ENCODE assay signal across 10 cellular contexts in the genomic region with DNA sequence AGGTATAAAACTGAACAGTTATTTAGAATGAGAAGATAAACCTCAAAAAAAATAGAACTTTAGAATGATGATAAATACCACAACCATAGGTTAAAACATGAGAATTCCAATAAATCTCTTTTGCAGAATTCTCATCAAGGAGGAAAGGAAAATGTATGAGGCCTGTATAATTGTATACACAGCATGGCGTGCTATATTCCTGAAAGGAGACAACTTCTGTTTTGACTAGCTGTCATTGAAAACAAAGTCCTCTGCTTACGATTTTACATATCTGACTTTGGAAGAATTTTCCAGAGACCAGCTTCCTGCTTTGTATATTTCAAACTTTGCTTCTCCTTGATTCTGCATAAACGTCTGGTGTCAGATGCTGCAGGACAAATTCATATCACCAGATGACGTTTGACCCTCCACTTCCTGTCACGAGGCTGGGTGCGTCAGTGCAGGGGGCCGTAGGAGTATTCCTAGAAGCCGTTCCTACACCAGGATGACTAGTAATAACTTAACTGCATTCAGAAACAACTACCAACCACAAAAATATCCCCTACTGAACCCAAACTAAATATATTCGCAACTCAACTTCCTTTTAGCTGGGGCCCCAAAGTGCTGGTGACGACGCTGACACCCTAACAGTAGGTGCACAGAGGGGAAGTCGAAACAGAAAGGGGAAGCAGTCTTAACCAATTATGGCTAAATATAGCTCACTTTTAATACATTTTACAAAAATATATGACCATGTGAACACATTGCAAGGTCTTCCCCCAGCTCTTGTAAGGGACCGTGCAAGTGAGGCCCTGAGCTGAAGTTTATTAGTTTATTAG.
DNase-seq lines count a peak whose midpoint lies in the region; ATAC-seq and TF ChIP-seq lines count a peak whose summit lies in the region.
"Had no signal": no experiment of that assay in that cellular context is flagged by ENCODE, and none has a peak within 500 bp of the region (broad histone marks: within the 10 kb centered on the region; RNA-seq: fewer than 3 reads in every experiment).

No MANE protein-coding gene starts in this region.

- H3K27me3 ChIP-seq in neural progenitor cell (no peaks in the 10 kb centered on the region), mesendoderm (ENCODE audit: insufficient read depth, low read length, poor library complexity) (no peaks in the 10 kb centered on the region)

- ATAC-seq in HG03460 (IDR thresholded peaks at IDR 0.05; ENCODE audit: unreplicated experiment) = peak; percentile 94

- TF ChIP-seq CTCF in fibroblast of pulmonary artery (IDR thresholded peaks at IDR 0.05; ENCODE audit: low read length, missing control alignments) = no peak
- no peak for TF ChIP-seq CTCF in neural progenitor cell (IDR thresholded peaks at IDR 0.05)

- DNase-seq in NCI-H1436 treated with DMSO at 0.1 percent for 48 hours (lab: John Stamatoyannopoulos, UW) (peak; percentile 40), NCI-H1436 (lab: John Stamatoyannopoulos, UW) (no peak), fibroblast of pulmonary artery (ENCODE audit: low read depth) (peak; percentile 35), neural progenitor cell (ENCODE audit: low spot score) (no peak), mesendoderm (no peak)
- DNase-seq in activated CD4-positive, alpha-beta T cell treated with anti-CD3 and anti-CD28 coated beads for 48 hours = peak; percentile 86
- DNase-seq in stimulated activated CD4-positive, alpha-beta T cell treated with anti-CD3 and anti-CD28 coated beads, TNF-alpha, amount 100 ng/mL, for 24 hours (ENCODE audit: low read depth in 3 of 3) = peak; percentile 66 to 78 (median 69)

- no peak overlapping the region for H3K18ac ChIP-seq in mesendoderm (ENCODE audit: low read length)

- H3K9ac ChIP-seq in neural progenitor cell (no peak overlapping the region), mesendoderm (ENCODE audit: low read length) (no peak overlapping the region)

- no peak overlapping the region for H3K4me3 ChIP-seq in fibroblast of pulmonary artery (replicated peaks; ENCODE audit: low read depth, low read length)
- no peak overlapping the region for H3K4me3 ChIP-seq in neural progenitor cell
- H3K4me3 ChIP-seq in mesendoderm (ENCODE audit: low read length) = no peak overlapping the region
- H3K4me3 ChIP-seq: psoas muscle had no signal

- H3K36me3 ChIP-seq in neural progenitor cell (no peaks in the 10 kb centered on the region), mesendoderm (ENCODE audit: control insufficient read depth, insufficient read depth, low read length) (no peaks in the 10 kb centered on the region)

- peaks cover 6% of the 10 kb centered on the region for H3K4me1 Mint-ChIP-seq in neural progenitor cell

- H3K79me2 ChIP-seq in neural progenitor cell (ENCODE audit: low read depth) (no peaks in the 10 kb centered on the region), mesendoderm (ENCODE audit: control insufficient read depth, insufficient read depth, low read length) (no peaks in the 10 kb centered on the region)

- WGBS in mesendoderm (ENCODE audit: extremely low coverage, insufficient coverage, low lambda C conversion rate) = no CpG with 5 or more reads among the region's 13 CpGs

- no peaks in the 10 kb centered on the region for H3K79me1 ChIP-seq in mesendoderm (ENCODE audit: low read length)

- H4K5ac ChIP-seq in mesendoderm (ENCODE audit: low read length) = no peak overlapping the region

- no peak overlapping the region for H2BK15ac ChIP-seq in mesendoderm (replicated peaks; ENCODE audit: low read depth)

- H3K4me3 Mint-ChIP-seq in neural progenitor cell = no peak overlapping the region

- no peaks in the 10 kb centered on the region for H3F3A ChIP-seq in neural progenitor cell (ENCODE audit: low read depth)

- H4K20me1 ChIP-seq in neural progenitor cell (ENCODE audit: low read depth) = no peaks in the 10 kb centered on the region

- peaks cover 3% of the 10 kb centered on the region for H3K9me3 Mint-ChIP-seq in neural progenitor cell

- no peak overlapping the region for H3K27ac Mint-ChIP-seq in neural progenitor cell

- H2AK5ac ChIP-seq in mesendoderm (ENCODE audit: low read length) = no peak overlapping the region

- no peak overlapping the region for H3K27ac ChIP-seq in neural progenitor cell
- no peak overlapping the region for H3K27ac ChIP-seq in mesendoderm (ENCODE audit: low read depth, low read length)
- H3K27ac ChIP-seq: 22Rv1, psoas muscle had no signal

- no peak overlapping the region for H3K23ac ChIP-seq in mesendoderm (ENCODE audit: low read length)

- no peak overlapping the region for H2BK5ac ChIP-seq in mesendoderm (ENCODE audit: low read length)

- H3K36me3 Mint-ChIP-seq in neural progenitor cell = no peaks in the 10 kb centered on the region

- no peak overlapping the region for H2AFZ ChIP-seq in neural progenitor cell (replicated peaks)

- H3K56ac ChIP-seq in mesendoderm (ENCODE audit: low read length) = no peak overlapping the region

- peaks cover 3% of the 10 kb centered on the region for H3K27me3 Mint-ChIP-seq in neural progenitor cell (ENCODE audit: insufficient read depth, low read depth)

- no peak overlapping the region for H3K4ac ChIP-seq in mesendoderm (ENCODE audit: low read depth, low read length)

- H4K8ac ChIP-seq in mesendoderm (ENCODE audit: low read depth, low read length) = no peak overlapping the region

- H3K4me2 ChIP-seq in neural progenitor cell (no peak overlapping the region), mesendoderm (ENCODE audit: low read length) (no peak overlapping the region)

- H3K9me3 ChIP-seq in neural progenitor cell (ENCODE audit: low read depth) = no peaks in the 10 kb centered on the region
- H3K9me3 ChIP-seq: psoas muscle had no signal

- H3K4me1 ChIP-seq in neural progenitor cell = no peaks in the 10 kb centered on the region
- peaks cover 2% of the 10 kb centered on the region for H3K4me1 ChIP-seq in mesendoderm (ENCODE audit: control insufficient read depth, low read depth, low read length)
- H3K4me1 ChIP-seq: psoas muscle had no signal

- no peak overlapping the region for H2BK120ac ChIP-seq in mesendoderm (ENCODE audit: low read depth, low read length)

Comparison
In these comparisons a context has a peak if more than half of its experiments do, and no peak if none do; other contexts are left out.
1. DNase-seq: peak in NCI-H1436 treated with DMSO at 0.1 percent for 48 hours (single experiment), activated CD4-positive, alpha-beta T cell treated with anti-CD3 and anti-CD28 coated beads for 48 hours (single experiment), fibroblast of pulmonary artery (single experiment) and stimulated activated CD4-positive, alpha-beta T cell treated with anti-CD3 and anti-CD28 coated beads, TNF-alpha, amount 100 ng/mL, for 24 hours (3 of 3); none in NCI-H1436 (single experiment), neural progenitor cell (single experiment) and mesendoderm (single experiment).